ENCODE assay signal across 12 cellular contexts in the genomic region with DNA sequence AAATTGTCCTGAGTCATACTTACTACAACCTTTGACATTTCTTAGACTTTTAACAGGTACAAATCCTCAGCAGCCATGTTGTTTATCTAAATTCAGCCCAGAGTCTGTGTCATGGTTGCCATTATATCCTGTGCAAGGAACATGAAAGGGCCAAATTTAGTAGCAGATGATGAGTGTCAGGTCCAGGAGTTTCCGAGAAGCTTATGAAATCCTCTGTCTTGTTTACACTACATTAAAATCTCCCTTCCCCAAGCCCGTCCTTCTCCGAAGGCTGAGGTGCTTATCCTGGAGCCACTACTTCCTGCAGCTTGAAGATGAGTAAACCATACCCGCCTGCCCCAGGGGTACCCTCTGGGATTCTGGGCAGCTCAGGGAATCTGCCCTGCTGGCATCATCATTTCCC.
DNase-seq lines count a peak whose midpoint lies in the region; ATAC-seq and TF ChIP-seq lines count a peak whose summit lies in the region.
"Had no signal": no experiment of that assay in that cellular context is flagged by ENCODE, and none has a peak within 500 bp of the region (broad histone marks: within the 10 kb centered on the region; RNA-seq: fewer than 3 reads in every experiment).

No MANE protein-coding gene starts in this region.

- no peaks in the 10 kb centered on the region for H3K36me3 Mint-ChIP-seq in neural progenitor cell
- peaks cover 7% of the 10 kb centered on the region for H3K36me3 Mint-ChIP-seq in natural killer cell
- H3K36me3 Mint-ChIP-seq in endothelial cell (ENCODE audit: low read depth, unreplicated experiment): no peaks in the 10 kb centered on the region
- H3K36me3 Mint-ChIP-seq: brain had no signal

- H3K27me3 ChIP-seq in ACC112 (ENCODE audit: insufficient read depth, low read length) (no peaks in the 10 kb centered on the region), neural progenitor cell (no peaks in the 10 kb centered on the region)
- H3K27me3 ChIP-seq: BLaER1 had no signal

- H3K4me2 ChIP-seq in neural progenitor cell: no peak overlapping the region
- H3K4me2 ChIP-seq: BLaER1 had no signal

- peak; percentile 13 for ATAC-seq in esophagus mucosa
- ATAC-seq in GM21529 (IDR thresholded peaks at IDR 0.05; ENCODE audit: unreplicated experiment): no peak
- no peak for ATAC-seq in natural killer cell
- no peak for ATAC-seq in HG02938 (IDR thresholded peaks at IDR 0.05; ENCODE audit: unreplicated experiment)

- peak overlapping the region; percentile 58 for H3K27ac Mint-ChIP-seq in neural progenitor cell
- peak overlapping the region in 1 of 2 donors; percentile 52 for H3K27ac Mint-ChIP-seq in natural killer cell
- H3K27ac Mint-ChIP-seq in endothelial cell (ENCODE audit: unreplicated experiment): no peak overlapping the region
- H3K27ac Mint-ChIP-seq: activated CD4-positive, alpha-beta memory T cell treated with anti-CD3 and anti-CD28 coated beads, Interleukin-2, amount 10 ng/mL, durations not matched to agents 7 days and 5 days had no signal

- no peaks in the 10 kb centered on the region for H3K79me2 ChIP-seq in ACC112 (ENCODE audit: control insufficient read depth, insufficient read depth, low read length, unreplicated experiment)
- no peaks in the 10 kb centered on the region for H3K79me2 ChIP-seq in neural progenitor cell (ENCODE audit: low read depth)

- H4K20me1 ChIP-seq in neural progenitor cell (ENCODE audit: low read depth): no peaks in the 10 kb centered on the region
- H4K20me1 ChIP-seq: BLaER1 had no signal

- no peaks in the 10 kb centered on the region for H3K9me3 ChIP-seq in neural progenitor cell (ENCODE audit: low read depth)
- H3K9me3 ChIP-seq: BLaER1, neutrophil had no signal

- no peak overlapping the region for H3K4me3 ChIP-seq in ACC112 (ENCODE audit: low read depth, low read length)
- no peak overlapping the region for H3K4me3 ChIP-seq in neural progenitor cell
- H3K4me3 ChIP-seq: BLaER1 had no signal

- DNase-seq in RPMI7951 (ENCODE audit: low read depth): peak; percentile 79
- no peak for DNase-seq in neural progenitor cell (ENCODE audit: low spot score)
- no peak for DNase-seq in natural killer cell
- no peak for DNase-seq in endothelial cell (ENCODE audit: low spot score)
- DNase-seq: activated CD4-positive, alpha-beta memory T cell treated with anti-CD3 and anti-CD28 coated beads, Interleukin-2, amount 10 ng/mL, durations not matched to agents 7 days and 5 days had no signal

- H3K27me3 Mint-ChIP-seq in neural progenitor cell (ENCODE audit: insufficient read depth, low read depth) (peaks cover 14% of the 10 kb centered on the region), natural killer cell (ENCODE audit: low read depth in 2 of 2) (peaks cover 0 to 13% of the 10 kb centered on the region in 2 donors), endothelial cell (ENCODE audit: unreplicated experiment) (no peaks in the 10 kb centered on the region)

- H3K4me3 Mint-ChIP-seq in neural progenitor cell (no peak overlapping the region), natural killer cell (no peak overlapping the region), endothelial cell (ENCODE audit: unreplicated experiment) (no peak overlapping the region)
- H3K4me3 Mint-ChIP-seq: activated CD4-positive, alpha-beta memory T cell treated with anti-CD3 and anti-CD28 coated beads, Interleukin-2, amount 10 ng/mL, durations not matched to agents 7 days and 5 days; brain had no signal

- H3K4me1 Mint-ChIP-seq in neural progenitor cell (peaks cover 25% of the 10 kb centered on the region), natural killer cell (peaks cover 17 to 21% of the 10 kb centered on the region in 2 donors), endothelial cell (ENCODE audit: unreplicated experiment) (no peaks in the 10 kb centered on the region)

- TF ChIP-seq CTCF in neural progenitor cell (IDR thresholded peaks at IDR 0.05) (no peak), natural killer cell (IDR thresholded peaks at IDR 0.05) (no peak), endothelial cell (IDR thresholded peaks at IDR 0.05; ENCODE audit: unreplicated experiment) (no peak)

- H3K36me3 ChIP-seq in ACC112 (ENCODE audit: insufficient read depth, low read length): no peaks in the 10 kb centered on the region
- no peaks in the 10 kb centered on the region for H3K36me3 ChIP-seq in neural progenitor cell
- H3K36me3 ChIP-seq: BLaER1, neutrophil had no signal

- peak overlapping the region; percentile 86 for H2AFZ ChIP-seq in ACC112 (ENCODE audit: low read length, unreplicated experiment)
- H2AFZ ChIP-seq in neural progenitor cell (replicated peaks): no peak overlapping the region

- intact Hi-C loops in natural killer cell (cut with micrococcal nuclease): loop anchor here (10.0 kb wide), 1 partner anchor 126 kb away; no protein-coding TSS in a partner anchor

- H3K9me3 Mint-ChIP-seq in neural progenitor cell (peaks cover 13% of the 10 kb centered on the region), natural killer cell (peaks cover 0 to 2% of the 10 kb centered on the region in 2 donors), endothelial cell (ENCODE audit: unreplicated experiment) (no peaks in the 10 kb centered on the region)

- H3K4me1 ChIP-seq in ACC112 (ENCODE audit: control insufficient read depth, insufficient read depth, low read length, unreplicated experiment): peaks cover 54% of the 10 kb centered on the region
- no peaks in the 10 kb centered on the region for H3K4me1 ChIP-seq in neural progenitor cell

- no peak overlapping the region for H3K9ac ChIP-seq in neural progenitor cell
- H3K9ac ChIP-seq: BLaER1 had no signal

- H3K27ac ChIP-seq in ACC112 (ENCODE audit: low read depth, low read length) (peak overlapping the region; percentile 81), neural progenitor cell (no peak overlapping the region)
- H3K27ac ChIP-seq: BLaER1, neutrophil had no signal

- no peaks in the 10 kb centered on the region for H3F3A ChIP-seq in neural progenitor cell (ENCODE audit: low read depth)
